Comparison of ENCODE assay signal across 17 cellular contexts in the genomic region with DNA sequence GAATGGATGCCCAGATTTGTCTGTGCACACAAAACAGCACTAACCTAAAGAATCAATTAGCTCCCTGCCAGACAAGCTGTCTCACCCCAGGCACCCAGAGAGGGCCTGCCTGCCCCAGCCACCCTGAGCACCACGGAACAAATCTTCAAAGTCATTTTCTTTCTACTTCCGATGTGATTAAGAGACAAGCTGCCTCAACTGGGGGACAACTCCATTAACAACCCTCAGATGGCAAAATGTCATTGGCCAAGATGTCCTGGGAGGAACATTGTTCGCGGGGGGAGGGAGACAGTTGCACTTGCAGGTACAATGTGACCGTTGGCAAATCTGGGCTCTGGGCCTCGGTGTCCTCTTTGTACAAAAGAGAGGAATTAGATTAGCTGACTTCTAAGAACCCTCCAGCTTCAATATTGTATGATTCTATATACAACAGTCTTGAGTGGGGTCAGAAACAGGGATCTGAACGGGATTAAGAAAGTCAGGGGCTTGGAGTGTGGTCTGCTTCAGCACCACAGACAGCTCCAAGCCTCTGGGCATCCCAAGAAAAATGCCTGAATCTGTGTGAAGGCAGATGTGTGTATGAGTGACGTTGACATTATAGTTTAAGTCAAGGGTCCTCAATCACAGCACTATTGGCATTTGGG. TPM values are rescaled to one million over a fixed set of nuclear protein-coding genes. Genes with fewer than 3 reads are reported as not detected.
A peak's percentile ranks its signal among the peaks of the same experiment; 100 is the strongest.
DNase-seq lines count a peak whose midpoint lies in the region; ATAC-seq and TF ChIP-seq lines count a peak whose summit lies in the region.
"Had no signal": no experiment of that assay in that cellular context is flagged by ENCODE, and none has a peak within 500 bp of the region (broad histone marks: within the 10 kb centered on the region; RNA-seq: fewer than 3 reads in every experiment).

No MANE protein-coding gene starts in this region.

- H3K27ac Mint-ChIP-seq in activated naive CD8-positive, alpha-beta T cell treated with anti-CD3 and anti-CD28 coated beads, Interleukin-2, amount 50 U/mL, for 24 hours = no peak overlapping the region
- no peak overlapping the region for H3K27ac Mint-ChIP-seq in activated naive CD8-positive, alpha-beta T cell treated with anti-CD3 and anti-CD28 coated beads for 36 hours
- H3K27ac Mint-ChIP-seq: activated naive CD4-positive, alpha-beta T cell treated with anti-CD3 and anti-CD28 coated beads, Interleukin-2, amount 50 U/mL, for 24 hours; stimulated activated naive B cell treated with anti-CD40 and anti-IgM and Interleukin-4, amounts not matched to agents 10 μg/mL and 1 μg/mL and 100 μg/mL, for 72 hours had no signal

- no peaks in the 10 kb centered on the region for H3K36me3 ChIP-seq in right atrium auricular region
- H3K36me3 ChIP-seq: vagina had no signal

- CTCF ChIA-PET in RWPE1 (lab: Yijun Ruan, JAX) = no interaction called here

- POLR2A ChIA-PET in RWPE1 (lab: Yijun Ruan, JAX; ENCODE audit: low non-redundant PET) = no interaction called here

- no peak for ATAC-seq in activated naive CD8-positive, alpha-beta T cell treated with anti-CD3 and anti-CD28 coated beads, Interleukin-2, amount 50 U/mL, for 24 hours
- ATAC-seq in GM19023 (IDR thresholded peaks at IDR 0.05; ENCODE audit: unreplicated experiment) = no peak
- ATAC-seq: stimulated activated naive B cell treated with anti-CD40 and anti-IgM and Interleukin-4, amounts not matched to agents 10 μg/mL and 1 μg/mL and 100 μg/mL, for 72 hours had no signal

- H3K4me3 ChIP-seq in fibroblast of pulmonary artery (replicated peaks; ENCODE audit: low read depth, low read length) = no peak overlapping the region
- no peak overlapping the region for H3K4me3 ChIP-seq in right atrium auricular region
- H3K4me3 ChIP-seq: vagina had no signal

- no peak for TF ChIP-seq CTCF in RWPE1 (conservative IDR thresholded peaks at IDR 0.05; ENCODE audit: low read depth)
- no peak for TF ChIP-seq CTCF in fibroblast of pulmonary artery (IDR thresholded peaks at IDR 0.05; ENCODE audit: low read length, missing control alignments)
- TF ChIP-seq CTCF in right atrium auricular region (IDR thresholded peaks at IDR 0.05) = no peak

- H3K27me3 ChIP-seq in right atrium auricular region = no peaks in the 10 kb centered on the region
- H3K27me3 ChIP-seq: vagina had no signal

- H3K4me3 Mint-ChIP-seq in activated naive CD8-positive, alpha-beta T cell treated with anti-CD3 and anti-CD28 coated beads, Interleukin-2, amount 50 U/mL, for 24 hours = no peak overlapping the region
- H3K4me3 Mint-ChIP-seq in activated naive CD8-positive, alpha-beta T cell treated with anti-CD3 and anti-CD28 coated beads for 36 hours = no peak overlapping the region
- H3K4me3 Mint-ChIP-seq: activated naive CD4-positive, alpha-beta T cell treated with anti-CD3 and anti-CD28 coated beads, Interleukin-2, amount 50 U/mL, for 24 hours; stimulated activated naive B cell treated with anti-CD40 and anti-IgM and Interleukin-4, amounts not matched to agents 10 μg/mL and 1 μg/mL and 100 μg/mL, for 72 hours had no signal

- DNase-seq in activated naive CD8-positive, alpha-beta T cell treated with anti-CD3 and anti-CD28 coated beads, Interleukin-2, amount 50 U/mL, for 24 hours = peak; percentile 3
- DNase-seq in activated naive CD8-positive, alpha-beta T cell treated with anti-CD3 and anti-CD28 coated beads for 36 hours = no peak
- DNase-seq in RWPE1 (ENCODE audit: low spot score) = peak; percentile 16
- DNase-seq in fibroblast of pulmonary artery (ENCODE audit: low read depth) = peak; percentile 17
- DNase-seq in renal cortical epithelial cell (ENCODE audit: low read depth) = peak; percentile 1
- no peak for DNase-seq in SHP77 (lab: John Stamatoyannopoulos, UW)
- DNase-seq in right atrium auricular region (ENCODE audit: low spot score) = no peak
- DNase-seq: MV-4-11; NCI-H226; SIG-M5; stimulated activated CD4-positive, alpha-beta T cell treated with anti-CD3 and anti-CD28 coated beads, Interleukin-4, amount 100 ng/mL, for 1 hour; stimulated activated naive B cell treated with anti-CD40 and anti-IgM and Interleukin-4, amounts not matched to agents 10 μg/mL and 1 μg/mL and 100 μg/mL, for 72 hours had no signal

- peaks cover 3% of the 10 kb centered on the region for H3K27me3 Mint-ChIP-seq in activated naive CD8-positive, alpha-beta T cell treated with anti-CD3 and anti-CD28 coated beads, Interleukin-2, amount 50 U/mL, for 24 hours
- H3K27me3 Mint-ChIP-seq in activated naive CD8-positive, alpha-beta T cell treated with anti-CD3 and anti-CD28 coated beads for 36 hours = peaks cover 6% of the 10 kb centered on the region
- H3K27me3 Mint-ChIP-seq: activated naive CD4-positive, alpha-beta T cell treated with anti-CD3 and anti-CD28 coated beads, Interleukin-2, amount 50 U/mL, for 24 hours had no signal

- no peaks in the 10 kb centered on the region for H3K4me1 Mint-ChIP-seq in activated naive CD8-positive, alpha-beta T cell treated with anti-CD3 and anti-CD28 coated beads, Interleukin-2, amount 50 U/mL, for 24 hours
- no peaks in the 10 kb centered on the region for H3K4me1 Mint-ChIP-seq in activated naive CD8-positive, alpha-beta T cell treated with anti-CD3 and anti-CD28 coated beads for 36 hours
- H3K4me1 Mint-ChIP-seq: activated naive CD4-positive, alpha-beta T cell treated with anti-CD3 and anti-CD28 coated beads, Interleukin-2, amount 50 U/mL, for 24 hours; stimulated activated naive B cell treated with anti-CD40 and anti-IgM and Interleukin-4, amounts not matched to agents 10 μg/mL and 1 μg/mL and 100 μg/mL, for 72 hours had no signal

- peaks cover 0 to 13% of the 10 kb centered on the region in 2 donors for H3K9me3 ChIP-seq in right atrium auricular region
- H3K9me3 ChIP-seq: vagina had no signal

- no peaks in the 10 kb centered on the region for H3K9me3 Mint-ChIP-seq in activated naive CD8-positive, alpha-beta T cell treated with anti-CD3 and anti-CD28 coated beads, Interleukin-2, amount 50 U/mL, for 24 hours
- peaks cover 5% of the 10 kb centered on the region for H3K9me3 Mint-ChIP-seq in activated naive CD8-positive, alpha-beta T cell treated with anti-CD3 and anti-CD28 coated beads for 36 hours

- H3K27ac ChIP-seq in RWPE1 (no peak overlapping the region), right atrium auricular region (no peak overlapping the region)
- H3K27ac ChIP-seq: HL-60, vagina, VCaP had no signal

- H3K36me3 Mint-ChIP-seq in activated naive CD8-positive, alpha-beta T cell treated with anti-CD3 and anti-CD28 coated beads, Interleukin-2, amount 50 U/mL, for 24 hours (ENCODE audit: low read depth) = no peaks in the 10 kb centered on the region
- no peaks in the 10 kb centered on the region for H3K36me3 Mint-ChIP-seq in activated naive CD8-positive, alpha-beta T cell treated with anti-CD3 and anti-CD28 coated beads for 36 hours
- H3K36me3 Mint-ChIP-seq: stimulated activated naive B cell treated with anti-CD40 and anti-IgM and Interleukin-4, amounts not matched to agents 10 μg/mL and 1 μg/mL and 100 μg/mL, for 72 hours had no signal

- no peaks in the 10 kb centered on the region for H3K4me1 ChIP-seq in right atrium auricular region
- H3K4me1 ChIP-seq: vagina had no signal

RNA-seq across cellular contexts. Expression of gene CMKLR1, which starts 42.8 kb away (rescaled TPM):
- total RNA-seq in activated naive CD8-positive, alpha-beta T cell treated with anti-CD3 and anti-CD28 coated beads for 36 hours = not detected
- total RNA-seq in renal cortical epithelial cell = not detected in 2 replicates
- 10 to 100 TPM in 1 of 2 donors, 1 to 10 TPM in 1; 6.2 to 11.0 TPM for total RNA-seq in right atrium auricular region

Comparison
In these comparisons a context has a peak if more than half of its experiments do, and no peak if none do; other contexts are left out.
1. DNase-seq: peak in activated naive CD8-positive, alpha-beta T cell treated with anti-CD3 and anti-CD28 coated beads, Interleukin-2, amount 50 U/mL, for 24 hours (single experiment), RWPE1 (single experiment), fibroblast of pulmonary artery (single experiment) and renal cortical epithelial cell (single experiment); none in activated naive CD8-positive, alpha-beta T cell treated with anti-CD3 and anti-CD28 coated beads for 36 hours (single experiment), SHP77 (0 of 2) and right atrium auricular region (single experiment).